Comparison of ENCODE assay signal across 9 cellular contexts in the genomic region with DNA sequence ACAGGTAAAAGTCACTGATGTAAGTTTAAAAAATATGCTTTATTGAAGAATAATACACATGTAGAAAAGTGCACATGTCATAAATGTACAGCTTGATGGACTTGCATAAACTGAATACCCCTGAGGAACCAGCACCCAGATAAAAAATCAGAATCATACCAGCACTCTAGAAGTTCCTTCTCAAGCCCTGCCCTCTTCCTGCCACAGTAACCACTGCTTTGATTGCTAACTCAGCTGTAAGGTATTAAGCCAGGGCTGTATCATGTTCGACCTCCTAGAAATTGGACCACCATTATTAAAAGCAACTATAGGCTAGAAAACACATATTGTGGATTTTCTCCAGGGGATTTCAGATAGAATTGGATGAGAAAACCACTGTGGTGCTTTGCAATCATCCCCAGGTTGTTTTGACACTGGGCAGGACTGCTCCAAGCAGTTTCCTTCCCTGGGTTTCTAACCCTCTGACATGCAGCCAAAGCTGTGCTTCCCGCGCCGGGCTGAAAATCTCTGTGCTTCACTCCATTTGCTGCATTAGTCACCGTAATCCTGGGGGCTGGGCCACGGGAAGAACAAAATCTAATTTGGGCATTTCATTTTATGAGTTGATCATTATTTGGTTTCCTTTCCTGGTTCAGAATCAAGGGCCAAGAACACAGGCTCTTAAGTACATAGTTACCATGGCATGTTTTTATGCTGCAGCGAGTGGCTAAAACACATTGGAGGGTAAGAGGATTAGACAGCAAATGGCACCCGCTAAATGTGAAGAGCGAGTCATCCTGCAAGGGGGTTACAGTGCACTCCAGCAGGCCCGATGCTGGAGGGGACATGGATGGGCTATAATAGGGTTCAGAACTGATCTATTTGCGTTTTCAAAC.
A peak's percentile ranks its signal among the peaks of the same experiment; 100 is the strongest.
DNase-seq lines count a peak whose midpoint lies in the region; ATAC-seq lines count a peak whose summit lies in the region.
"Had no signal": no experiment of that assay in that cellular context is flagged by ENCODE, and none has a peak within 500 bp of the region (broad histone marks: within the 10 kb centered on the region; RNA-seq: fewer than 3 reads in every experiment).

No MANE protein-coding gene starts in this region.

- H3K27me3 Mint-ChIP-seq in activated naive CD4-positive, alpha-beta T cell treated with anti-CD3 and anti-CD28 coated beads, Interleukin-2, amount 10 ng/mL, durations not matched to agents 7 days and 5 days, result peaks cover 39% of the 10 kb centered on the region
- peaks cover 19% of the 10 kb centered on the region for H3K27me3 Mint-ChIP-seq in activated naive CD8-positive, alpha-beta T cell treated with anti-CD3 and anti-CD28 coated beads, Interleukin-2, amount 50 U/mL, for 24 hours

- peaks cover 6% of the 10 kb centered on the region for H3K9me3 Mint-ChIP-seq in activated naive CD4-positive, alpha-beta T cell treated with anti-CD3 and anti-CD28 coated beads, Interleukin-2, amount 10 ng/mL, durations not matched to agents 7 days and 5 days
- peaks cover 7% of the 10 kb centered on the region for H3K9me3 Mint-ChIP-seq in activated naive CD8-positive, alpha-beta T cell treated with anti-CD3 and anti-CD28 coated beads, Interleukin-2, amount 50 U/mL, for 24 hours

- whole genome bisulfite sequencing in urinary bladder, result 82% methylated on average over 11 of the region's 11 CpGs

- peaks cover 34% of the 10 kb centered on the region for H3K4me1 Mint-ChIP-seq in activated naive CD4-positive, alpha-beta T cell treated with anti-CD3 and anti-CD28 coated beads, Interleukin-2, amount 10 ng/mL, durations not matched to agents 7 days and 5 days
- peaks cover 18% of the 10 kb centered on the region for H3K4me1 Mint-ChIP-seq in activated naive CD8-positive, alpha-beta T cell treated with anti-CD3 and anti-CD28 coated beads, Interleukin-2, amount 50 U/mL, for 24 hours

- H3K27ac Mint-ChIP-seq in activated naive CD4-positive, alpha-beta T cell treated with anti-CD3 and anti-CD28 coated beads, Interleukin-2, amount 10 ng/mL, durations not matched to agents 7 days and 5 days, result no peak overlapping the region
- no peak overlapping the region for H3K27ac Mint-ChIP-seq in activated naive CD8-positive, alpha-beta T cell treated with anti-CD3 and anti-CD28 coated beads, Interleukin-2, amount 50 U/mL, for 24 hours

- H3K27ac ChIP-seq in urinary bladder (ENCODE audit: low read depth), result peak overlapping the region; percentile 5
- H3K27ac ChIP-seq: SK-N-MC had no signal

- ATAC-seq in HG03108 (IDR thresholded peaks at IDR 0.05; ENCODE audit: unreplicated experiment), result peak; percentile 84
- peak; percentile 59 for ATAC-seq in activated naive CD8-positive, alpha-beta T cell treated with anti-CD3 and anti-CD28 coated beads, Interleukin-2, amount 50 U/mL, for 24 hours
- ATAC-seq in Right ventricle myocardium superior (ENCODE audit: poor library complexity), result no peak

- DNase-seq in activated naive CD4-positive, alpha-beta T cell treated with anti-CD3 and anti-CD28 coated beads, Interleukin-2, amount 10 ng/mL, durations not matched to agents 7 days and 5 days, result peak; percentile 59
- no peak for DNase-seq in activated naive CD4-positive, alpha-beta T cell treated with Interleukin-2 at 50 U/mL for 16 hours
- no peak for DNase-seq in activated naive CD8-positive, alpha-beta T cell treated with anti-CD3 and anti-CD28 coated beads, Interleukin-2, amount 50 U/mL, for 24 hours
- DNase-seq in activated CD4-positive, CD25-positive, alpha-beta regulatory T cell (lab: John Stamatoyannopoulos, UW), result no peak
- no peak for DNase-seq in Right ventricle myocardium superior
- no peak for DNase-seq in DMS114 treated with DMSO at 0.1 percent for 48 hours (lab: John Stamatoyannopoulos, UW; ENCODE audit: unreplicated experiment)

- H3K36me3 ChIP-seq in urinary bladder (ENCODE audit: insufficient read depth), result no peaks in the 10 kb centered on the region

- H3K4me1 ChIP-seq in urinary bladder (ENCODE audit: insufficient read depth), result no peaks in the 10 kb centered on the region

- H3K36me3 Mint-ChIP-seq in activated naive CD4-positive, alpha-beta T cell treated with anti-CD3 and anti-CD28 coated beads, Interleukin-2, amount 10 ng/mL, durations not matched to agents 7 days and 5 days, result peaks cover 3% of the 10 kb centered on the region
- H3K36me3 Mint-ChIP-seq in activated naive CD8-positive, alpha-beta T cell treated with anti-CD3 and anti-CD28 coated beads, Interleukin-2, amount 50 U/mL, for 24 hours (ENCODE audit: low read depth), result peaks cover 3% of the 10 kb centered on the region

- intact Hi-C loops in Right ventricle myocardium superior (cut with DNase I), result no loop called here

- no peak overlapping the region for H3K4me3 Mint-ChIP-seq in activated naive CD4-positive, alpha-beta T cell treated with anti-CD3 and anti-CD28 coated beads, Interleukin-2, amount 10 ng/mL, durations not matched to agents 7 days and 5 days
- no peak overlapping the region for H3K4me3 Mint-ChIP-seq in activated naive CD8-positive, alpha-beta T cell treated with anti-CD3 and anti-CD28 coated beads, Interleukin-2, amount 50 U/mL, for 24 hours

- no peak overlapping the region for H3K4me3 ChIP-seq in urinary bladder (ENCODE audit: low read depth, low read length)
- H3K4me3 ChIP-seq: SK-N-MC had no signal

- CTCF ChIA-PET in activated naive CD4-positive, alpha-beta T cell treated with anti-CD3 and anti-CD28 coated beads, Interleukin-2, amount 10 ng/mL, durations not matched to agents 7 days and 5 days (lab: Charles Lee), result no interaction called here
